ENCODE assay signal across 1 cellular context in genomic region chr10:1464866-1465265, GRCh38.
TF ChIP-seq lines count a peak whose summit lies in the region.

No MANE protein-coding gene starts in this region.

TF ChIP-seq in HEK293, 187 proteins besides CTCF, POLR2A, EP300 and RAD21 (continued from another document):
- no peak for TF ChIP-seq PRDM10 (tag by site-specific recombination; IDR thresholded peaks at IDR 0.05)
- peak; percentile 39 for TF ChIP-seq KLF17 (tag by site-specific recombination; IDR thresholded peaks at IDR 0.05)
- 0 out of 2 replicates have a peak, but pooled peaks have one; percentile 38 for TF ChIP-seq ZNF600 (tag by site-specific recombination; IDR thresholded peaks at IDR 0.05)
